ENCODE assay signal across 31 cellular contexts in the genomic region with DNA sequence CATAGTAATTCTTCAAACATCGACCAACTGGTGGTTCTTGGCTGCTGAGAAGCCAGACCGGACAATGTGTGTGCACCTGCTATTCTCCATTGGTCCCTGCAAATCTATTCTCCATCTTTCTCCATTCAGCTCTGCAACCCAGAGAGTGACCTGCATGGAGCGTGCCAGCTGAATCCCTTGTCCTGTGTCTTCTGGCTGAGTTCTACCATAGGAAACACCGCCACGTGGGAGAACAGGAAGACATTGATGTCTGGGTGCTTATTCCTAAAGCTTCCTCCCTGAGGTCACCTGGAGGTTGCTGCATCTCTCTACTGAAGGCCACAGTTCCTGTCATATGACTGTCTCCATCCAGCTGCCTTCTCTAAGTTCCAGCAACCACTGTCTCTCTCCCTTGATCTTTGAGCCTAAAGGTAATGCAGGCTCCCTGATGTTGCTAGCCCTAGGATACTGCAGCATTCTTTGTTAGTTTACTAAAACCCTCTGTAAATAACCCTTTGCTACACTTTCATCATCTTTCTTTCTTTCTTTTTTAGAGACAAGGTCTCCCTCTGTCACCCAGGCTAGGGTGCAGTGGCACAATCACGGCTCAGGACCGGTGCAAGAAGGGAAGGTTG. TPM values are rescaled to one million over a fixed set of nuclear protein-coding genes. Genes with fewer than 3 reads are reported as not detected.
"Had no signal": no experiment of that assay in that cellular context is flagged by ENCODE, and none has a peak within 500 bp of the region (broad histone marks: within the 10 kb centered on the region; RNA-seq: fewer than 3 reads in every experiment).

No MANE protein-coding gene starts in this region.

- H3K9ac ChIP-seq: neural progenitor cell, parathyroid adenoma had no signal

- H3K27ac ChIP-seq: neural progenitor cell, parathyroid adenoma, psoas muscle, sigmoid colon, thyroid gland, VCaP had no signal

- H3K36me3 ChIP-seq: neural progenitor cell, sigmoid colon, thyroid gland had no signal

- DNase-seq: activated CD4-positive, alpha-beta memory T cell treated with anti-CD3 and anti-CD28 coated beads for 36 hours; activated CD4-positive, alpha-beta T cell treated with anti-CD3 and anti-CD28 coated beads for 48 hours; activated naive CD4-positive, alpha-beta T cell treated with anti-CD3 and anti-CD28 coated beads for 36 hours; activated T-cell treated with anti-CD3 and anti-CD28 coated beads for 4 hours; activated T-cell treated with anti-CD3 and anti-CD28 coated beads, Interleukin-2, amount 50 U/mL, for 72 hours; amygdala; caudate nucleus; foreskin fibroblast; head of caudate nucleus; hippocampal formation; left cardiac atrium; mammary epithelial cell; naive thymus-derived CD8-positive, alpha-beta T cell; occipital lobe; psoas muscle; sigmoid colon; stimulated activated CD4-positive, alpha-beta T cell treated with anti-CD3 and anti-CD28 coated beads, Interleukin-1b, Interleukin-23, amount 100 ng/mL, for 48 hours; stimulated activated CD4-positive, alpha-beta T cell treated with anti-CD3 and anti-CD28 coated beads, Interleukin-4, amount 100 ng/mL, for 4 hours; stimulated activated CD8-positive, alpha-beta memory T cell treated with anti-CD3 and anti-CD28 coated beads, Interleukin-4, amount 100 ng/mL, for 48 hours; stimulated activated naive CD8-positive, alpha-beta T cell treated with anti-CD3 and anti-CD28 coated beads, Interleukin-15, amount 100 ng/mL, for 72 hours; substantia nigra; T-helper 9 cell; thyroid gland had no signal

- H3K79me2 ChIP-seq: parathyroid adenoma had no signal

- H3K9me3 ChIP-seq: psoas muscle, sigmoid colon, thyroid gland had no signal

- H3K4me3 Mint-ChIP-seq: activated CD4-positive, alpha-beta memory T cell treated with anti-CD3 and anti-CD28 coated beads for 36 hours; activated naive CD4-positive, alpha-beta T cell treated with anti-CD3 and anti-CD28 coated beads for 36 hours; activated T-cell treated with anti-CD3 and anti-CD28 coated beads, Interleukin-2, amount 50 U/mL, for 72 hours; mesothelial cell of epicardium; naive thymus-derived CD8-positive, alpha-beta T cell; neural progenitor cell; stimulated activated memory B cell treated with anti-CD40 and anti-IgM and Interleukin-4, amounts not matched to agents 10 μg/mL and 1 μg/mL and 100 μg/mL, for 72 hours; stimulated activated naive CD8-positive, alpha-beta T cell treated with anti-CD3 and anti-CD28 coated beads, Interleukin-15, amount 100 ng/mL, for 72 hours had no signal

- H3K4me3 ChIP-seq: neural progenitor cell, psoas muscle, sigmoid colon, smooth muscle cell, thyroid gland had no signal

- H3K27me3 Mint-ChIP-seq: activated CD4-positive, alpha-beta memory T cell treated with anti-CD3 and anti-CD28 coated beads for 36 hours; naive thymus-derived CD8-positive, alpha-beta T cell; stimulated activated memory B cell treated with anti-CD40 and anti-IgM and Interleukin-4, amounts not matched to agents 10 μg/mL and 1 μg/mL and 100 μg/mL, for 72 hours; stimulated activated naive CD8-positive, alpha-beta T cell treated with anti-CD3 and anti-CD28 coated beads, Interleukin-15, amount 100 ng/mL, for 72 hours had no signal

- H3K4me1 Mint-ChIP-seq: mesothelial cell of epicardium; naive thymus-derived CD8-positive, alpha-beta T cell had no signal

- H3K4me1 ChIP-seq: parathyroid adenoma had no signal

- ATAC-seq: activated CD4-positive, CD25-positive, alpha-beta regulatory T cell treated with anti-CD3 and anti-CD28 coated beads, Interleukin-2, amount 50 U/mL, for 24 hours; activated T-cell treated with anti-CD3 and anti-CD28 coated beads, Interleukin-2, amount 50 U/mL, for 72 hours; esophagus mucosa; left cardiac atrium; naive thymus-derived CD8-positive, alpha-beta T cell; psoas muscle; stimulated activated memory B cell treated with anti-CD40 and anti-IgM and Interleukin-4, amounts not matched to agents 10 μg/mL and 1 μg/mL and 100 μg/mL, for 72 hours; stimulated activated naive CD8-positive, alpha-beta T cell treated with anti-CD3 and anti-CD28 coated beads, Interleukin-15, amount 100 ng/mL, for 72 hours had no signal

- H3K36me3 Mint-ChIP-seq: activated CD4-positive, alpha-beta memory T cell treated with anti-CD3 and anti-CD28 coated beads for 36 hours; mesothelial cell of epicardium; naive thymus-derived CD8-positive, alpha-beta T cell; neural progenitor cell; stimulated activated memory B cell treated with anti-CD40 and anti-IgM and Interleukin-4, amounts not matched to agents 10 μg/mL and 1 μg/mL and 100 μg/mL, for 72 hours had no signal

- H3K9me3 Mint-ChIP-seq: activated CD4-positive, alpha-beta memory T cell treated with anti-CD3 and anti-CD28 coated beads for 36 hours; activated naive CD4-positive, alpha-beta T cell treated with anti-CD3 and anti-CD28 coated beads for 36 hours; activated T-cell treated with anti-CD3 and anti-CD28 coated beads, Interleukin-2, amount 50 U/mL, for 72 hours; naive thymus-derived CD8-positive, alpha-beta T cell; neural progenitor cell; stimulated activated memory B cell treated with anti-CD40 and anti-IgM and Interleukin-4, amounts not matched to agents 10 μg/mL and 1 μg/mL and 100 μg/mL, for 72 hours; stimulated activated naive CD8-positive, alpha-beta T cell treated with anti-CD3 and anti-CD28 coated beads, Interleukin-15, amount 100 ng/mL, for 72 hours had no signal

- H2AFZ ChIP-seq: neural progenitor cell, parathyroid adenoma had no signal

- H3K4me2 ChIP-seq: neural progenitor cell, smooth muscle cell had no signal

- H3K27ac Mint-ChIP-seq: activated CD4-positive, alpha-beta memory T cell treated with anti-CD3 and anti-CD28 coated beads for 36 hours; activated naive CD4-positive, alpha-beta T cell treated with anti-CD3 and anti-CD28 coated beads for 36 hours; activated T-cell treated with anti-CD3 and anti-CD28 coated beads, Interleukin-2, amount 50 U/mL, for 72 hours; mesothelial cell of epicardium; naive thymus-derived CD8-positive, alpha-beta T cell; neural progenitor cell; stimulated activated memory B cell treated with anti-CD40 and anti-IgM and Interleukin-4, amounts not matched to agents 10 μg/mL and 1 μg/mL and 100 μg/mL, for 72 hours had no signal

- H3K27me3 ChIP-seq: neural progenitor cell, sigmoid colon, thyroid gland had no signal

RNA-seq across cellular contexts. Expression of gene TMC7, which starts 46.9 kb away (rescaled TPM):
- total RNA-seq: activated CD4-positive, alpha-beta memory T cell treated with anti-CD3 and anti-CD28 coated beads for 36 hours; activated naive CD4-positive, alpha-beta T cell treated with anti-CD3 and anti-CD28 coated beads for 36 hours; naive thymus-derived CD8-positive, alpha-beta T cell had no signal
- polyA plus RNA-seq: naive thymus-derived CD8-positive, alpha-beta T cell had no signal
